Comparison of ENCODE assay signal across 8 cellular contexts in the genomic region with DNA sequence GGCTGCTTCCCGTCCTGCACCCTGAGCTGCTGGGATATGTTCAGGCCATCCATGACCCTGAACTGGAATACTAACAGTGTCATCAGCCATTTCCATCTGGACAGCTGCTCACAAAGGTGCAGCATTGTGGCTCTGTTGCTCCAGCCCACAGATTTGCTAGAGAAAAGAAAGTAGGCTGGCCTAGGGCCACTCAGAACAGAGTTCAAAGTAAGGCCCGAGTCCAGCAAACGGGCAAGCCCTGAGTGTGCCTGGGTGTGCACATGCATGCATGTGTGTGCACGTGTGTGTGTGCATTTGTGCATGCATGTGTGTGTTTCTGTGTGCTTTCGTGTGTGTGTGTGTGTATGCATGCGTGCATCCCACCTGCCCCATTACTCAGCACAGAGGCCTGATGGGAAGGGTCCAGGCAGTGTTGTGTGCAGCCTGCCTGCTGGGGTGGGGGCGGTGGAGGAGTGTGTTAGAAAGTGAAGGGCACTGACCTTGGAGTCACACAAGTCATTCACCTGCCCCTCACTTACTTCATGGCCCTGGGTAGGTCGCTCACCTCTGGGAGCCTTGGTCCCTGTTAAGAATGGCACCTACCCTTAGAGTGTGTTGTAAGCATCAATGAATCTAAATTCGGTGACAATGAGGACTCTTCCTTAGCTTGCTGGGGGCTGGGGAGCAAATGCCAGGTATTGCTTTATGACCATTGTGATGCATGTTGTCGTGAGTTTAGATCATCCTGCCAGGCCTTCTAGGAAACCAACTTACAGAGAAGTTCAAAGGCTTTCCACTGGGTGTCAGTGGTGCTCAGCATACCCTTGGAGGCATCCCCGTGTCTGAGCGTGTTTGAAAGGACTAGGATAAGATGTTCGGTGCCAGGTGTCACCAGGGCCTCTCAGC. TPM values are rescaled to one million over a fixed set of nuclear protein-coding genes. Genes with fewer than 3 reads are reported as not detected.
A peak's percentile ranks its signal among the peaks of the same experiment; 100 is the strongest.
DNase-seq lines count a peak whose midpoint lies in the region; ATAC-seq and TF ChIP-seq lines count a peak whose summit lies in the region.

No MANE protein-coding gene starts in this region.

- intact Hi-C loops in A673 (cut with micrococcal nuclease; ENCODE audit: unreplicated experiment), result loop anchor here (1.0 to 2.0 kb wide), 2 partner anchors 166 to 223 kb away; no protein-coding TSS in a partner anchor
- intact Hi-C loops in uterus (cut with DNase I; ENCODE audit: low total_unique reads), result no loop called here

- no peak overlapping the region for H3K9ac ChIP-seq in SU-DHL-6 (ENCODE audit: low read length)

- BruUV-seq in A673 (replicated peaks; lab: Mats Ljungman, UMichigan), result no TSS peak

- H3F3A ChIP-seq in SU-DHL-6 (ENCODE audit: insufficient read depth), result no peaks in the 10 kb centered on the region

- H3K9me2 ChIP-seq in SU-DHL-6 (replicated peaks; ENCODE audit: insufficient read depth, low read length), result no peaks in the 10 kb centered on the region

- CTCF ChIA-PET in A673 (lab: Charles Lee), result no interaction called here

- POLR2A ChIA-PET in A673 (lab: Charles Lee; ENCODE audit: low non-redundant PET), result no interaction called here

- TF ChIP-seq POLR2A in uterus (IDR thresholded peaks at IDR 0.05), result no peak

- H3K27me3 ChIP-seq in A673 (replicated peaks; ENCODE audit: insufficient read depth, low read depth, low read length, poor library complexity), result no peaks in the 10 kb centered on the region
- H3K27me3 ChIP-seq in SU-DHL-6 (ENCODE audit: low read length), result no peaks in the 10 kb centered on the region
- no peaks in the 10 kb centered on the region for H3K27me3 ChIP-seq in lung (ENCODE audit: control insufficient read depth, insufficient read depth)
- no peaks in the 10 kb centered on the region for H3K27me3 ChIP-seq in uterus

- H3K4me3 ChIP-seq in A673 (ENCODE audit: low read depth, low read length, poor library complexity, severe bottlenecking) (no peak overlapping the region), GM12864 (ENCODE audit: low read depth, low read length) (no peak overlapping the region), SU-DHL-6 (ENCODE audit: insufficient read depth, low read length, poor library complexity, severe bottlenecking) (no peak overlapping the region), lung (no peak overlapping the region), uterus (no peak overlapping the region)

- peak; percentile 58 for DNase-seq in A673 (ENCODE audit: low spot score)
- DNase-seq in GM12864 (ENCODE audit: low read depth), result no peak
- peak; percentile 50 for DNase-seq in NCI-H1436 (lab: John Stamatoyannopoulos, UW)
- peak; percentile 59 for DNase-seq in ecto neural progenitor cell (ENCODE audit: low spot score)
- DNase-seq in lung (ENCODE audit: low spot score), result no peak
- no peak for DNase-seq in uterus
- no peak for DNase-seq in omental fat pad (ENCODE audit: low spot score)

- TF ChIP-seq CTCF in A673 (conservative IDR thresholded peaks at IDR 0.05; ENCODE audit: low read depth, low read length) (peak; percentile 61), GM12864 (IDR thresholded peaks at IDR 0.05; ENCODE audit: low read depth, low read length, missing control alignments) (peak; percentile 77), SU-DHL-6 (IDR thresholded peaks at IDR 0.05; ENCODE audit: insufficient read depth, low read length, poor library complexity, severe bottlenecking) (peak; percentile 21), lung (IDR thresholded peaks at IDR 0.05; ENCODE audit: control extremely low read depth, extremely low read depth) (peak; percentile 24), uterus (IDR thresholded peaks at IDR 0.05) (peak; percentile 28 to 49 (median 43)), omental fat pad (IDR thresholded peaks at IDR 0.05) (no peak)

- H3K9me3 ChIP-seq in A673 (ENCODE audit: low read depth, low read length, poor library complexity, severe bottlenecking) (no peaks in the 10 kb centered on the region), SU-DHL-6 (ENCODE audit: insufficient read depth, low read length) (no peaks in the 10 kb centered on the region), lung (ENCODE audit: control insufficient read depth in 2 of 2, insufficient read depth in 1 of 2, low read length in 1 of 2) (peaks cover 0 to 2% of the 10 kb centered on the region in 2 donors), uterus (no peaks in the 10 kb centered on the region)

- no peak for ATAC-seq in lung (ENCODE audit: insufficient read depth, low FRiP score)
- ATAC-seq in omental fat pad (ENCODE audit: low FRiP score), result no peak

- H3K36me3 ChIP-seq in A673 (ENCODE audit: insufficient read depth, low read length, poor library complexity, severe bottlenecking) (no peaks in the 10 kb centered on the region), SU-DHL-6 (ENCODE audit: low read length) (no peaks in the 10 kb centered on the region), lung (ENCODE audit: control insufficient read depth in 2 of 2, insufficient read depth in 2 of 2, low read length in 2 of 2) (no peaks in the 10 kb centered on the region), uterus (no peaks in the 10 kb centered on the region)

- H4K20me1 ChIP-seq in SU-DHL-6 (ENCODE audit: low read depth, low read length), result no peaks in the 10 kb centered on the region

- 51 to 53% methylated on average over 13 of the region's 13 CpGs for WGBS in lung, 2 donors

- H3K27ac ChIP-seq in A673 (ENCODE audit: low read depth, low read length, poor library complexity, severe bottlenecking), result no peak overlapping the region
- no peak overlapping the region for H3K27ac ChIP-seq in SU-DHL-6 (ENCODE audit: low read depth, low read length)
- no peak overlapping the region for H3K27ac ChIP-seq in lung (ENCODE audit: low read depth in 1 of 2, low read length in 1 of 2)
- no peak overlapping the region for H3K27ac ChIP-seq in uterus

- no peaks in the 10 kb centered on the region for H3K79me2 ChIP-seq in SU-DHL-6 (ENCODE audit: insufficient read depth, low read length)

- no peak overlapping the region for H3K4me2 ChIP-seq in SU-DHL-6 (ENCODE audit: low read depth, low read length, poor library complexity, severe bottlenecking)

- no peak overlapping the region for H2AFZ ChIP-seq in SU-DHL-6 (ENCODE audit: low read depth, low read length, severe bottlenecking)

- H3K4me1 ChIP-seq in A673 (ENCODE audit: insufficient read depth, low read length, poor library complexity, severe bottlenecking) (no peaks in the 10 kb centered on the region), lung (ENCODE audit: control insufficient read depth in 2 of 2, insufficient read depth in 2 of 2, low read length in 2 of 2) (no peaks in the 10 kb centered on the region), uterus (no peaks in the 10 kb centered on the region)

RNA-seq across cellular contexts. Expression of gene GPR12, which starts 53.2 kb away (rescaled TPM):
- total RNA-seq in A673 (2021), result not detected in 2 replicates
- total RNA-seq in lung, result under 1 TPM in 1 of 2 donors, not detected in 1; 0.09 TPM
- polyA plus RNA-seq in lung, result not detected
- total RNA-seq in uterus, result not detected
- under 1 TPM in 3 of 4 donors, not detected in 1; 0.06 to 0.32 (median 0.09) TPM for total RNA-seq in omental fat pad

Comparison
In these comparisons a context has a peak if more than half of its experiments do, and no peak if none do; other contexts are left out.
1. DNase-seq: peak in A673 (single experiment), NCI-H1436 (single experiment) and ecto neural progenitor cell (single experiment); none in GM12864 (single experiment), lung (single experiment), uterus (0 of 2) and omental fat pad (single experiment).
2. CTCF ChIP-seq: peak in A673 (single experiment), GM12864 (single experiment), SU-DHL-6 (single experiment), lung (single experiment) and uterus (4 of 4); none in omental fat pad (0 of 3).